In the genomic region with DNA sequence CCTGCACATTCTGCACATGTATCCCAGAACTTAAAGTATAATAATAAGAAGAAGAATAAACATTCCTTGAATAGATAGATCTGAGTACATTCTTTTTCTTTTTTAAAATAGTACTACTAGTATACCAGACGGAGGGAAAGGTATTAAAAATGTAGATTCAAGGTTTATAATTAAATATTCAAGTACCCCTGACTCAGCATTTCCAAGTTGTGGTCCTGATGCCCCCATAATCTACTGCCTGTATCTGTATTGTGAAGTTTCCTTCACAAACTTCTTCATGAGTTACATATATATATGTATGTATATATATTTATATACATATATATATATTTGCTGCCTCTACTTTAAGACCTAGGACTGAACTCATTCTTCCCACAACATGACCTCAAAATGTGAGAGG, we compare ENCODE assay signal across 9 cellular contexts.
"Had no signal": no experiment of that assay in that cellular context is flagged by ENCODE, and none has a peak within 500 bp of the region (broad histone marks: within the 10 kb centered on the region; RNA-seq: fewer than 3 reads in every experiment).

No MANE protein-coding gene starts in this region.

- FAIRE-seq: H1, H54, HTR-8/SVneo had no signal

- H3K27ac ChIP-seq: KMS-11 had no signal

- H2AFZ ChIP-seq: GM23338 had no signal

- ATAC-seq: GM23338 had no signal

- H3K9ac ChIP-seq: KMS-11 had no signal

- H3K4me2 ChIP-seq: GM23338, KMS-11 had no signal

- H3K4me3 Mint-ChIP-seq: GM23338, H9 had no signal

- DNase-seq: H9, HCEC 1CT, Karpas-422, KBM-7 had no signal

- H3K9me3 Mint-ChIP-seq: GM23338 had no signal

- H3K27ac Mint-ChIP-seq: GM23338, H9 had no signal

- H3K4me3 ChIP-seq: GM23338 had no signal
